Comparison of ENCODE assay signal across 25 cellular contexts in the genomic region with DNA sequence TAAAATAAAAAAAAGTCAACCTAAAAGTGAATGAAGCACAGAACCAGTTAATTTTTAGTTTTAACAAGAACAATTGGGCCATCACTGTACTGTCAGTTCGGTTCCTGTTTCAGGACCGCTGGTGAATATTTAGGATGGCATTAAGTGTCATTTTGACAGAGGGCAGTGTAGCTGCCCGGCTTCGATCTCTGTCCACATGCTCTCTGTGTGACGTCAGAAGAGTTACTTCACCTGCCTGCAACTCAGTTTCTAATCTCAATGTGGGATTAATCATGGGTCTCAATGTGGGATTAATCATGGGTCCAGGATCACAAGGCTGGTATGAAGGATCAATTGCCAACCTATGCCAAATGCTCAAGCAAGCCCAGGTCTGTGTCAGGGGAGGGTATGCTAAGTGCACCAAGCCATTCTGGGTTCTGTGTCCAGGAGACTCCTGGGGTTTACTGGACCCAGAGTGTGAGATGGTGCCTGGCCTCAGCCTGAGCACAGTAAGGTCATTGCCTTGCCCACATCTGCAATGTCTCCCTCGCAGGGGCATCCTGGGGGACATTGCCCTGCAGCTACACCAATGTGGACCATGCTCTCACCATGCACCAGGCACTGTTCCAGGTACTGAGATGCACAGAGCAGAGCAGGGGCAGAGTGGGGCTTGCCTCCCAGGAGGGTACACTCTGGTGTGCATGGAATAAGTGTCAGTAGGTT. TPM values are rescaled to one million over a fixed set of nuclear protein-coding genes. Genes with fewer than 3 reads are reported as not detected.
"Had no signal": no experiment of that assay in that cellular context is flagged by ENCODE, and none has a peak within 500 bp of the region (broad histone marks: within the 10 kb centered on the region; RNA-seq: fewer than 3 reads in every experiment).

No MANE protein-coding gene starts in this region.

- H3K4me3 Mint-ChIP-seq: mesothelial cell of epicardium had no signal

- ATAC-seq: gastrocnemius medialis, left lung, left ventricle myocardium superior, mucosa of descending colon had no signal

- H3K4me1 ChIP-seq: gastrocnemius medialis, left lung, lower lobe of right lung had no signal

- H3K36me3 Mint-ChIP-seq: mesothelial cell of epicardium had no signal

- DNase-seq: dermis blood vessel endothelial cell; effector CD4-positive, alpha-beta T cell; effector memory CD4-positive, alpha-beta T cell; esophagus squamous epithelium; foreskin fibroblast; foreskin melanocyte; gastrocnemius medialis; glutamatergic neuron; heart right ventricle; hippocampal formation; left cardiac atrium; left lung; left ventricle myocardium superior; lower lobe of right lung; mesenchymal stem cell; mucosa of descending colon had no signal

- H3K27ac ChIP-seq: coronary artery, esophagus squamous epithelium, gastrocnemius medialis, heart right ventricle, left lung, lower lobe of right lung had no signal

- H3K4me3 ChIP-seq: coronary artery, dorsolateral prefrontal cortex, esophagus squamous epithelium, gastrocnemius medialis, heart right ventricle, left lung, lower lobe of right lung, mucosa of descending colon had no signal

- H3K27ac Mint-ChIP-seq: mesothelial cell of epicardium had no signal

- H3K27me3 ChIP-seq: gastrocnemius medialis had no signal

- H3K9me3 ChIP-seq: esophagus squamous epithelium, gastrocnemius medialis, heart right ventricle, left lung, lower lobe of right lung, mucosa of descending colon had no signal

- H3K4me1 Mint-ChIP-seq: mesothelial cell of epicardium had no signal

- H3K36me3 ChIP-seq: esophagus squamous epithelium, gastrocnemius medialis, heart right ventricle, left lung, lower lobe of right lung had no signal

- H3K9me3 Mint-ChIP-seq: mesothelial cell of epicardium had no signal

RNA-seq across cellular contexts. Expression of a gene that starts 8.1 kb away (rescaled TPM):
- total RNA-seq: dermis blood vessel endothelial cell, endothelial cell of umbilical vein, gastrocnemius medialis, glomerular endothelial cell, left lung, left ventricle myocardium superior, lower leg skin, lower lobe of right lung, lung microvascular endothelial cell, mesenteric fat pad, mucosa of descending colon, myocyte had no signal
- polyA plus RNA-seq: endothelial cell of umbilical vein, heart right ventricle had no signal
